33 cellular contexts compared by ENCODE assay signal in the genomic region with DNA sequence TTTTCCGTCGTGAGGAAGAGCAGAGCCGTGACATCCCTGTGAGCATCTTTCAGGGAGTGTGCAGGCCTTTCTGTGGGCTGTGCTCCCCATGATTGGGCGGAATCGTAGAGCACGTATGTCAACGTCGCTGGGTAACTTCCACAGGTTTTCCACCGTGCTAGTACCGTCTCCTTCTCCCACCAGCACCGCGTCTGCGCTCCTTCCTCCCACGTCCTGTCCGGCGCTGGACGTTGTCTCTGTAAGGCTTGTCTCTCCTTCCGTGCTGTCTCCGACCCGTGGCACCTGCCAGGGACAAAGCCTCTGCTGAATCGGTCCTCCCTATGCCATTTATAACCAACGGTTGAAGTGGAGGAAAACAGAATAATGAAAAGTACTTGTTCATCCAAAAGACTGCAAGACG.
"Had no signal": no experiment of that assay in that cellular context is flagged by ENCODE, and none has a peak within 500 bp of the region (broad histone marks: within the 10 kb centered on the region; RNA-seq: fewer than 3 reads in every experiment).

No MANE protein-coding gene starts in this region.

- H3K4me3 ChIP-seq: ascending aorta, cardiac muscle cell had no signal

- H3K27me3 Mint-ChIP-seq: activated CD4-positive, alpha-beta memory T cell treated with anti-CD3 and anti-CD28 coated beads, Interleukin-2, amount 10 ng/mL, durations not matched to agents 7 days and 5 days; activated CD4-positive, alpha-beta T cell treated with anti-CD3 and anti-CD28 coated beads, Interleukin-2, amount 10 ng/mL, durations not matched to agents 7 days and 5 days; activated CD8-positive, alpha-beta memory T cell treated with anti-CD3 and anti-CD28 coated beads, Interleukin-2, amount 10 ng/mL, durations not matched to agents 7 days and 5 days; activated naive CD8-positive, alpha-beta T cell treated with anti-CD3 and anti-CD28 coated beads, Interleukin-2, amount 10 ng/mL, durations not matched to agents 7 days and 5 days had no signal

- H3K4me3 Mint-ChIP-seq: activated B cell treated with CpG ODN at 0.5 μM for 24 hours; activated CD4-positive, alpha-beta memory T cell treated with anti-CD3 and anti-CD28 coated beads, Interleukin-2, amount 10 ng/mL, durations not matched to agents 7 days and 5 days; activated CD4-positive, alpha-beta T cell treated with anti-CD3 and anti-CD28 coated beads, Interleukin-2, amount 10 ng/mL, durations not matched to agents 7 days and 5 days; activated CD8-positive, alpha-beta memory T cell treated with anti-CD3 and anti-CD28 coated beads, Interleukin-2, amount 10 ng/mL, durations not matched to agents 7 days and 5 days; activated CD8-positive, alpha-beta T cell treated with anti-CD3 and anti-CD28 coated beads, Interleukin-2, amount 10 ng/mL, durations not matched to agents 7 days and 5 days; activated naive CD4-positive, alpha-beta T cell treated with anti-CD3 and anti-CD28 coated beads, Interleukin-2, amount 10 ng/mL, durations not matched to agents 7 days and 5 days; activated naive CD4-positive, alpha-beta T cell treated with anti-CD3 and anti-CD28 coated beads, Interleukin-2, amount 50 U/mL, for 24 hours; activated naive CD8-positive, alpha-beta T cell; activated naive CD8-positive, alpha-beta T cell treated with anti-CD3 and anti-CD28 coated beads, Interleukin-2, amount 10 ng/mL, durations not matched to agents 7 days and 5 days; activated naive CD8-positive, alpha-beta T cell treated with anti-CD3 and anti-CD28 coated beads, Interleukin-2, amount 50 U/mL, for 24 hours; activated T-cell treated with anti-CD3 and anti-CD28 coated beads, Interleukin-2, amount 50 U/mL, for 24 hours; brain; T-helper 1 cell treated with Interleukin-12 subunit alpha and Interleukin-12 subunit beta and Interleukin-4 antibody, amounts not matched to agents 30 μg/mL and 1 μg/mL, for 36 hours; T-helper 2 cell treated with Interferon-gamma antibody and Interleukin-4, amounts not matched to agents 5 μg/mL and 100 μg/mL, for 36 hours had no signal

- H3K9me3 ChIP-seq: ascending aorta had no signal

- H3K9me3 Mint-ChIP-seq: activated B cell treated with CpG ODN at 0.5 μM for 24 hours; activated CD4-positive, alpha-beta memory T cell treated with anti-CD3 and anti-CD28 coated beads, Interleukin-2, amount 10 ng/mL, durations not matched to agents 7 days and 5 days; activated CD4-positive, alpha-beta T cell treated with anti-CD3 and anti-CD28 coated beads, Interleukin-2, amount 10 ng/mL, durations not matched to agents 7 days and 5 days; activated naive CD4-positive, alpha-beta T cell treated with anti-CD3 and anti-CD28 coated beads, Interleukin-2, amount 10 ng/mL, durations not matched to agents 7 days and 5 days; activated naive CD4-positive, alpha-beta T cell treated with anti-CD3 and anti-CD28 coated beads, Interleukin-2, amount 50 U/mL, for 24 hours; activated naive CD8-positive, alpha-beta T cell treated with anti-CD3 and anti-CD28 coated beads, Interleukin-2, amount 10 ng/mL, durations not matched to agents 7 days and 5 days; activated naive CD8-positive, alpha-beta T cell treated with anti-CD3 and anti-CD28 coated beads, Interleukin-2, amount 50 U/mL, for 24 hours; activated T-cell treated with anti-CD3 and anti-CD28 coated beads, Interleukin-2, amount 50 U/mL, for 24 hours; activated T-helper 2 cell treated with anti-CD3 and anti-CD28 coated beads, Interferon-gamma antibody, Interleukin-2, Interleukin-4, amounts not matched to agents 10 μg/mL and 5 μg/mL and 100 μg/mL, durations not matched to agents 14 hours and 24 hours and 36 hours; T-helper 1 cell treated with Interleukin-12 subunit alpha and Interleukin-12 subunit beta and Interleukin-4 antibody, amounts not matched to agents 30 μg/mL and 1 μg/mL, for 36 hours; T-helper 2 cell treated with Interferon-gamma antibody and Interleukin-4, amounts not matched to agents 5 μg/mL and 100 μg/mL, for 36 hours had no signal

- ATAC-seq: activated CD8-positive, alpha-beta memory T cell treated with anti-CD3 and anti-CD28 coated beads, Interleukin-2, amount 10 ng/mL, durations not matched to agents 7 days and 5 days; activated CD8-positive, alpha-beta T cell treated with anti-CD3 and anti-CD28 coated beads, Interleukin-2, amount 10 ng/mL, durations not matched to agents 7 days and 5 days; activated naive CD8-positive, alpha-beta T cell treated with anti-CD3 and anti-CD28 coated beads, Interleukin-2, amount 50 U/mL, for 24 hours had no signal

- H3K4me1 ChIP-seq: ascending aorta had no signal

- H3K4me1 Mint-ChIP-seq: activated B cell treated with CpG ODN at 0.5 μM for 24 hours; activated CD4-positive, alpha-beta memory T cell treated with anti-CD3 and anti-CD28 coated beads, Interleukin-2, amount 10 ng/mL, durations not matched to agents 7 days and 5 days; activated CD4-positive, alpha-beta T cell treated with anti-CD3 and anti-CD28 coated beads, Interleukin-2, amount 10 ng/mL, durations not matched to agents 7 days and 5 days; activated CD8-positive, alpha-beta memory T cell treated with anti-CD3 and anti-CD28 coated beads, Interleukin-2, amount 10 ng/mL, durations not matched to agents 7 days and 5 days; activated naive CD4-positive, alpha-beta T cell treated with anti-CD3 and anti-CD28 coated beads, Interleukin-2, amount 10 ng/mL, durations not matched to agents 7 days and 5 days; activated naive CD4-positive, alpha-beta T cell treated with anti-CD3 and anti-CD28 coated beads, Interleukin-2, amount 50 U/mL, for 24 hours; activated naive CD8-positive, alpha-beta T cell treated with anti-CD3 and anti-CD28 coated beads, Interleukin-2, amount 10 ng/mL, durations not matched to agents 7 days and 5 days had no signal

- H3K36me3 ChIP-seq: ascending aorta, cardiac muscle cell had no signal

- H3K36me3 Mint-ChIP-seq: activated CD8-positive, alpha-beta memory T cell treated with anti-CD3 and anti-CD28 coated beads, Interleukin-2, amount 10 ng/mL, durations not matched to agents 7 days and 5 days; activated naive CD4-positive, alpha-beta T cell treated with anti-CD3 and anti-CD28 coated beads, Interleukin-2, amount 10 ng/mL, durations not matched to agents 7 days and 5 days; activated naive CD4-positive, alpha-beta T cell treated with anti-CD3 and anti-CD28 coated beads, Interleukin-2, amount 50 U/mL, for 24 hours; activated naive CD8-positive, alpha-beta T cell treated with anti-CD3 and anti-CD28 coated beads, Interleukin-2, amount 10 ng/mL, durations not matched to agents 7 days and 5 days; brain had no signal

- H3K27ac ChIP-seq: ascending aorta, cardiac muscle cell, VCaP had no signal

- H3K27me3 ChIP-seq: ascending aorta, cardiac muscle cell had no signal

- DNase-seq: activated B cell treated with CpG ODN at 0.5 μM for 24 hours; activated CD4-positive, alpha-beta memory T cell treated with anti-CD3 and anti-CD28 coated beads, Interleukin-2, amount 10 ng/mL, durations not matched to agents 7 days and 5 days; activated CD4-positive, alpha-beta T cell treated with anti-CD3 and anti-CD28 coated beads for 4 hours; activated CD4-positive, alpha-beta T cell treated with anti-CD3 and anti-CD28 coated beads, Interleukin-2, amount 10 ng/mL, durations not matched to agents 7 days and 5 days; activated CD4-positive, alpha-beta T cell treated with anti-CD3 and anti-CD28 coated beads, Interleukin-2, amount 50 U/mL, for 48 hours; activated CD4-positive, CD25-positive, alpha-beta regulatory T cell treated with anti-CD3 and anti-CD28 coated beads, Interleukin-2, amount 50 U/mL, for 72 hours; activated CD8-positive, alpha-beta memory T cell treated with anti-CD3 and anti-CD28 coated beads for 24 hours; activated CD8-positive, alpha-beta memory T cell treated with anti-CD3 and anti-CD28 coated beads, Interleukin-2, amount 10 ng/mL, durations not matched to agents 7 days and 5 days; activated CD8-positive, alpha-beta memory T cell treated with anti-CD3 and anti-CD28 coated beads, Interleukin-2, amount 50 U/mL, for 48 hours; activated CD8-positive, alpha-beta T cell treated with anti-CD3 and anti-CD28 coated beads, Interleukin-2, amount 10 ng/mL, durations not matched to agents 7 days and 5 days; activated effector memory CD4-positive, alpha-beta T cell treated with Interleukin-2 at 50 U/mL for 16 hours; activated gamma-delta T cell; activated naive CD4-positive, alpha-beta T cell treated with anti-CD3 and anti-CD28 coated beads, Interleukin-2, amount 10 ng/mL, durations not matched to agents 7 days and 5 days; activated naive CD4-positive, alpha-beta T cell treated with Interleukin-2 at 50 U/mL for 16 hours; activated naive CD8-positive, alpha-beta T cell treated with anti-CD3 and anti-CD28 coated beads, Interleukin-2, amount 10 ng/mL, durations not matched to agents 7 days and 5 days; activated naive CD8-positive, alpha-beta T cell treated with anti-CD3 and anti-CD28 coated beads, Interleukin-2, amount 50 U/mL, for 24 hours; activated T-cell treated with anti-CD3 and anti-CD28 coated beads, Interleukin-2, amount 50 U/mL, for 24 hours; activated T-cell treated with anti-CD3 and anti-CD28 coated beads, Interleukin-2, amount 50 U/mL, for 48 hours; amygdala; anterior cingulate cortex; central memory CD4-positive, alpha-beta T cell; T-helper 1 cell; T-helper 2 cell; T-helper 9 cell had no signal

- H3K27ac Mint-ChIP-seq: activated B cell treated with CpG ODN at 0.5 μM for 24 hours; activated CD4-positive, alpha-beta memory T cell treated with anti-CD3 and anti-CD28 coated beads, Interleukin-2, amount 10 ng/mL, durations not matched to agents 7 days and 5 days; activated CD4-positive, alpha-beta T cell treated with anti-CD3 and anti-CD28 coated beads, Interleukin-2, amount 10 ng/mL, durations not matched to agents 7 days and 5 days; activated CD8-positive, alpha-beta memory T cell treated with anti-CD3 and anti-CD28 coated beads, Interleukin-2, amount 10 ng/mL, durations not matched to agents 7 days and 5 days; activated CD8-positive, alpha-beta T cell treated with anti-CD3 and anti-CD28 coated beads, Interleukin-2, amount 10 ng/mL, durations not matched to agents 7 days and 5 days; activated naive CD4-positive, alpha-beta T cell treated with anti-CD3 and anti-CD28 coated beads, Interleukin-2, amount 10 ng/mL, durations not matched to agents 7 days and 5 days; activated naive CD4-positive, alpha-beta T cell treated with anti-CD3 and anti-CD28 coated beads, Interleukin-2, amount 50 U/mL, for 24 hours; activated naive CD8-positive, alpha-beta T cell; activated naive CD8-positive, alpha-beta T cell treated with anti-CD3 and anti-CD28 coated beads, Interleukin-2, amount 10 ng/mL, durations not matched to agents 7 days and 5 days; activated naive CD8-positive, alpha-beta T cell treated with anti-CD3 and anti-CD28 coated beads, Interleukin-2, amount 50 U/mL, for 24 hours; activated T-cell treated with anti-CD3 and anti-CD28 coated beads, Interleukin-2, amount 50 U/mL, for 24 hours; activated T-helper 2 cell treated with anti-CD3 and anti-CD28 coated beads, Interferon-gamma antibody, Interleukin-2, Interleukin-4, amounts not matched to agents 10 μg/mL and 5 μg/mL and 100 μg/mL, durations not matched to agents 14 hours and 24 hours and 36 hours; brain; T-helper 1 cell treated with Interleukin-12 subunit alpha and Interleukin-12 subunit beta and Interleukin-4 antibody, amounts not matched to agents 30 μg/mL and 1 μg/mL, for 36 hours; T-helper 2 cell treated with Interferon-gamma antibody and Interleukin-4, amounts not matched to agents 5 μg/mL and 100 μg/mL, for 36 hours had no signal
